Comparison of ENCODE assay signal across 33 cellular contexts in genomic region chr22:22488736-22489135, GRCh38. TPM values are rescaled to one million over a fixed set of nuclear protein-coding genes. Genes with fewer than 3 reads are reported as not detected.
"Had no signal": no experiment of that assay in that cellular context is flagged by ENCODE, and none has a peak within 500 bp of the region (broad histone marks: within the 10 kb centered on the region; RNA-seq: fewer than 3 reads in every experiment).

No MANE protein-coding gene starts in this region.

- H3K4me1 Mint-ChIP-seq: activated CD4-positive, alpha-beta T cell treated with anti-CD3 and anti-CD28 coated beads, Interleukin-2, amount 10 ng/mL, durations not matched to agents 24 days and 14 days; central memory CD8-positive, alpha-beta T cell; IgD-negative memory B cell had no signal

- ATAC-seq: activated naive CD4-positive, alpha-beta T cell treated with anti-CD3 and anti-CD28 coated beads, Interleukin-2, amount 50 U/mL, for 72 hours; activated T-cell treated with anti-CD3 and anti-CD28 coated beads, Interleukin-2, amount 50 U/mL, for 4 hours; PC-3 had no signal

- DNase-seq: activated CD4-positive, alpha-beta T cell treated with anti-CD3 and anti-CD28 coated beads, Interleukin-2, amount 10 ng/mL, durations not matched to agents 24 days and 14 days; activated CD4-positive, alpha-beta T cell treated with anti-CD3 and anti-CD28 coated beads, Interleukin-2, amount 50 U/mL, for 4 hours; activated CD8-positive, alpha-beta memory T cell treated with anti-CD3 and anti-CD28 coated beads, Interleukin-2, amount 50 U/mL, for 4 hours; activated gamma-delta T cell treated with Interleukin-2 at 50 U/mL for 16 hours; activated naive CD4-positive, alpha-beta T cell treated with anti-CD3 and anti-CD28 coated beads for 36 hours; activated T-cell treated with anti-CD3 and anti-CD28 coated beads for 4 hours; activated T-cell treated with anti-CD3 and anti-CD28 coated beads, Interleukin-2, amount 50 U/mL, for 4 hours; amniotic stem cell; aorta; MM.1S; MV-4-11; NCI-H1092; NCI-H146; NCI-H187; NCI-H2107; NCI-H510A; NCI-H526; NCI-H748 treated with DMSO at 0.1 percent for 48 hours; NK-92 treated with Interleukin-12 subunit alpha and Interleukin-12 subunit beta, amount 100 ng/mL, for 24 hours; PC-3; Peyer's patch; RPMI8226; SIG-M5; SW 1271; T1000 had no signal

- H3K9me3 Mint-ChIP-seq: activated CD4-positive, alpha-beta T cell treated with anti-CD3 and anti-CD28 coated beads, Interleukin-2, amount 10 ng/mL, durations not matched to agents 24 days and 14 days; activated naive CD4-positive, alpha-beta T cell treated with anti-CD3 and anti-CD28 coated beads for 36 hours; activated naive CD4-positive, alpha-beta T cell treated with anti-CD3 and anti-CD28 coated beads, Interleukin-2, amount 50 U/mL, for 72 hours; activated T-cell treated with anti-CD3 and anti-CD28 coated beads, Interleukin-2, amount 50 U/mL, for 4 hours; activated T-helper 1 cell treated with anti-CD3 and anti-CD28 coated beads, Interleukin-12 subunit alpha, Interleukin-12 subunit beta, Interleukin-2, Interleukin-4 antibody, amounts not matched to agents 30 ng/mL and 10 ng/mL and 1 ng/mL, durations not matched to agents 14 hours and 24 hours and 36 hours; central memory CD8-positive, alpha-beta T cell; IgD-negative memory B cell had no signal

- H3K4me3 Mint-ChIP-seq: activated CD4-positive, alpha-beta T cell treated with anti-CD3 and anti-CD28 coated beads, Interleukin-2, amount 10 ng/mL, durations not matched to agents 24 days and 14 days; activated naive CD4-positive, alpha-beta T cell treated with anti-CD3 and anti-CD28 coated beads for 36 hours; activated T-cell treated with anti-CD3 and anti-CD28 coated beads, Interleukin-2, amount 50 U/mL, for 4 hours; activated T-helper 1 cell treated with anti-CD3 and anti-CD28 coated beads, Interleukin-12 subunit alpha, Interleukin-12 subunit beta, Interleukin-2, Interleukin-4 antibody, amounts not matched to agents 30 ng/mL and 10 ng/mL and 1 ng/mL, durations not matched to agents 14 hours and 24 hours and 36 hours; central memory CD8-positive, alpha-beta T cell; IgD-negative memory B cell had no signal

- H3K27ac Mint-ChIP-seq: activated CD4-positive, alpha-beta T cell treated with anti-CD3 and anti-CD28 coated beads, Interleukin-2, amount 10 ng/mL, durations not matched to agents 24 days and 14 days; activated naive CD4-positive, alpha-beta T cell treated with anti-CD3 and anti-CD28 coated beads for 36 hours; activated T-helper 1 cell treated with anti-CD3 and anti-CD28 coated beads, Interleukin-12 subunit alpha, Interleukin-12 subunit beta, Interleukin-2, Interleukin-4 antibody, amounts not matched to agents 30 ng/mL and 10 ng/mL and 1 ng/mL, durations not matched to agents 14 hours and 24 hours and 36 hours; IgD-negative memory B cell had no signal

- H3K27me3 Mint-ChIP-seq: activated CD4-positive, alpha-beta T cell treated with anti-CD3 and anti-CD28 coated beads, Interleukin-2, amount 10 ng/mL, durations not matched to agents 24 days and 14 days; central memory CD8-positive, alpha-beta T cell; IgD-negative memory B cell had no signal

RNA-seq across cellular contexts. Expression of gene ZNF280B, which starts 19.8 kb away (rescaled TPM):
- polyA plus RNA-seq: aorta had no signal

RNA-seq across cellular contexts. Expression of gene ZNF280A, which starts 31.3 kb away (rescaled TPM):
- total RNA-seq: activated CD4-positive, alpha-beta T cell treated with anti-CD3 and anti-CD28 coated beads, Interleukin-2, amount 10 ng/mL, durations not matched to agents 24 days and 14 days; activated naive CD4-positive, alpha-beta T cell treated with anti-CD3 and anti-CD28 coated beads for 36 hours; activated naive CD4-positive, alpha-beta T cell treated with anti-CD3 and anti-CD28 coated beads, Interleukin-2, amount 50 U/mL, for 72 hours; activated T-cell treated with anti-CD3 and anti-CD28 coated beads, Interleukin-2, amount 50 U/mL, for 4 hours; activated T-helper 1 cell treated with anti-CD3 and anti-CD28 coated beads, Interleukin-12 subunit alpha, Interleukin-12 subunit beta, Interleukin-2, Interleukin-4 antibody, amounts not matched to agents 30 ng/mL and 10 ng/mL and 1 ng/mL, durations not matched to agents 14 hours and 24 hours and 36 hours; aorta; cardiac muscle cell; LHCN-M2; PC-3; Peyer's patch; T-helper 1 cell treated with Interleukin-12 subunit alpha and Interleukin-12 subunit beta and Interleukin-4 antibody, amounts not matched to agents 30 ng/mL and 1 ng/mL, for 36 hours; T-helper 2 cell treated with Interferon-gamma antibody and Interleukin-4, amounts not matched to agents 100 ng/mL and 5 ng/mL, for 36 hours had no signal
- polyA plus RNA-seq: aorta, cardiac muscle cell, IgD-negative memory B cell had no signal
